ENCODE assay signal across 17 cellular contexts in the genomic region with DNA sequence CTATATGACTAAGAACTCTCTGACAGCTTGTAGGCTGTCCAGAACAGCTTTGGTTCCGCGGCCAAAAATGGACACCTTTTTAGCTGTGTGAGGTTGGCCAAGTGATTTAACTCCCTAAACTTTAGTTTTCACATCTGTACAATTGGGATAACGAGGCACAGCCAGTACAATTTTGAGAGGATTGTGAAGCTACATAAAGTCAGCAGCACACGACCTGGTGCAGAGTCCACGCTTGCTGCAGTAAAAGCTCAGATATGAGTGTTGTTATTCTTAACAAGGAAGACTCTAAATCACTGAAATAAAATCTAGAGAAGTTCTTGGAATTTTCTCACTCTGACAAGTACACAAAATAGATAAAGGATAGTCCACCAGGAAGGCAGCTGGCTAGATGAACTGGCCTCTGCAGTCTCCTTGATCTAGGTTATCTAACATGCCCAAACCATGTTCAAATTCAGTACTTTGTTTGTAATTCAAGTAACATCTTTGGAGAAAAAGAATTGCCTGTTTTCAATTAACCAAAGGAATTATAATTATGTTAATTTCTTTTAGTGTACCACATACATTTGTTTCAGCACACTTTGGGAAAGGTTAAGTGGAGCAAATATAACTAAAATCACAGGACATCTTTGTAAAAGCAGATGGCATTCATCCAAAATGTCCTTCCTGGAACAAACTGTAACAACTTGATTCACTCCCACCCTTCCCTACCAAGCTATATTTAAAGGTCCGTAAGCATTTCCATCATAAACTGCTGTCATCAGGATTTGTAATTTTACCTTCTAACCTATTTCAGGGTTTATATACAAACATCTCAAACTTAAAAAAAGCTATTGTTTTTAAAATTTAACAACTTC.
DNase-seq lines count a peak whose midpoint lies in the region; ATAC-seq, FAIRE-seq and TF ChIP-seq lines count a peak whose summit lies in the region.
"Had no signal": no experiment of that assay in that cellular context is flagged by ENCODE, and none has a peak within 500 bp of the region (broad histone marks: within the 10 kb centered on the region; RNA-seq: fewer than 3 reads in every experiment).

No MANE protein-coding gene starts in this region.

- TF ChIP-seq RAD21 in HepG2 (CRISPR knock-in tag; IDR thresholded peaks at IDR 0.05): no peak

- H3K27me3 ChIP-seq in right lobe of liver (no peaks in the 10 kb centered on the region), HepG2 (ENCODE audit: control insufficient read depth in 1 of 2, insufficient read depth in 2 of 2, low read length in 2 of 2) (no peaks in the 10 kb centered on the region), rectal smooth muscle tissue (ENCODE audit: control insufficient read depth, insufficient read depth, low read length) (no peaks in the 10 kb centered on the region), Peyer's patch (no peaks in the 10 kb centered on the region)
- H3K27me3 ChIP-seq: cardiac muscle cell had no signal

- TF ChIP-seq CTCF in right lobe of liver (IDR thresholded peaks at IDR 0.05): no peak
- TF ChIP-seq CTCF in HepG2 (CRISPR knock-in tag; IDR thresholded peaks at IDR 0.05): no peak
- no peak for TF ChIP-seq CTCF in progenitor cell of endocrine pancreas (IDR thresholded peaks at IDR 0.05; ENCODE audit: unreplicated experiment)
- no peak for TF ChIP-seq CTCF in Peyer's patch (IDR thresholded peaks at IDR 0.05)

- no TSS peak for BruUV-seq in HepG2 (replicated peaks; lab: Mats Ljungman, UMichigan)

- in situ Hi-C loops in HepG2 (cut with HindIII; ENCODE audit: extremely low pct_ligation_motif_present, low pct_unique_long_range_greater_than_20kb): no loop called here

- no peaks in the 10 kb centered on the region for H3K4me1 Mint-ChIP-seq in progenitor cell of endocrine pancreas (ENCODE audit: low read depth)
- H3K4me1 Mint-ChIP-seq: CD14-positive monocyte, naive B cell had no signal

- H3K4me1 ChIP-seq in right lobe of liver (no peaks in the 10 kb centered on the region), HepG2 (ENCODE audit: insufficient read depth, low read length) (no peaks in the 10 kb centered on the region), rectal smooth muscle tissue (ENCODE audit: control insufficient read depth, insufficient read depth, low read length) (peaks cover 6% of the 10 kb centered on the region), Peyer's patch (no peaks in the 10 kb centered on the region)

- H3K9me3 Mint-ChIP-seq in progenitor cell of endocrine pancreas (ENCODE audit: low read depth): peaks cover 7% of the 10 kb centered on the region

- no peak overlapping the region for H2AFZ ChIP-seq in HepG2 (ENCODE audit: low read length)

- no peak for FAIRE-seq in HepG2 (lab: Jason Lieb, UNC)
- FAIRE-seq: A204.1 had no signal

- no peak for DNase-seq in right lobe of liver
- no peak for DNase-seq in HepG2 (ENCODE audit: low spot score)
- peak; percentile 14 for DNase-seq in left cardiac atrium
- no peak for DNase-seq in activated CD4-positive, CD25-positive, alpha-beta regulatory T cell treated with anti-CD3 and anti-CD28 coated beads, Interleukin-2, amount 50 U/mL, for 72 hours
- no peak for DNase-seq in kidney glomerular epithelial cell (lab: John Stamatoyannopoulos, UW)
- DNase-seq in progenitor cell of endocrine pancreas (ENCODE audit: low spot score, unreplicated experiment): no peak
- DNase-seq in Peyer's patch: no peak
- DNase-seq: activated CD8-positive, alpha-beta memory T cell treated with anti-CD3 and anti-CD28 coated beads, Interleukin-2, amount 50 U/mL, for 48 hours; activated naive CD4-positive, alpha-beta T cell treated with Interleukin-2 at 50 U/mL for 16 hours; DND-41; naive B cell; NCI-H1092 treated with DMSO at 0.1 percent for 48 hours; NCI-H774 had no signal

- H3K27ac ChIP-seq in right lobe of liver: peak overlapping the region in 1 of 3 donors; percentile 32
- H3K27ac ChIP-seq in HepG2 (ENCODE audit: extremely low read length, insufficient read depth, low read length): no peak overlapping the region
- H3K27ac ChIP-seq in rectal smooth muscle tissue (ENCODE audit: low read depth, low read length): peak overlapping the region; percentile 3
- peak overlapping the region in 1 of 4 donors; percentile 16 for H3K27ac ChIP-seq in Peyer's patch
- H3K27ac ChIP-seq: cardiac muscle cell had no signal

- CTCF ChIA-PET in HepG2 (lab: Yijun Ruan, JAX; ENCODE audit: low intra/inter-chr PET ratio, low total read pairs): no interaction called here

- 61% methylated on average over 6 of the region's 6 CpGs for WGBS in right lobe of liver (ENCODE audit: insufficient coverage, low coverage, low lambda C conversion rate, missing lambda C conversion rate)
- 16% methylated on average over 6 of the region's 6 CpGs for WGBS in HepG2 (ENCODE audit: low lambda C conversion rate)

- no peaks in the 10 kb centered on the region for H3K27me3 Mint-ChIP-seq in progenitor cell of endocrine pancreas

- H3K27ac Mint-ChIP-seq in progenitor cell of endocrine pancreas: no peak overlapping the region
- H3K27ac Mint-ChIP-seq: CD14-positive monocyte, naive B cell had no signal

- no peaks in the 10 kb centered on the region for H4K20me1 ChIP-seq in HepG2 (ENCODE audit: insufficient read depth, low read length)

- no peaks in the 10 kb centered on the region for H3K36me3 ChIP-seq in right lobe of liver
- no peaks in the 10 kb centered on the region for H3K36me3 ChIP-seq in HepG2 (replicated peaks in 1 of 2; ENCODE audit: control insufficient read depth in 1 of 2, insufficient read depth in 2 of 2, low read length in 2 of 2)
- no peaks in the 10 kb centered on the region for H3K36me3 ChIP-seq in rectal smooth muscle tissue (ENCODE audit: control insufficient read depth, insufficient read depth, low read length)
- no peaks in the 10 kb centered on the region for H3K36me3 ChIP-seq in Peyer's patch
- H3K36me3 ChIP-seq: cardiac muscle cell had no signal

- TF ChIP-seq EP300 in HepG2 (IDR thresholded peaks at IDR 0.05; ENCODE audit: low read depth in 2 of 2, low read length in 2 of 2) (no peak), HepG2 (CRISPR knock-in tag; IDR thresholded peaks at IDR 0.05; ENCODE audit: borderline replicate concordance) (no peak)

- H3K4me2 ChIP-seq in HepG2 (ENCODE audit: low read depth, low read length): no peak overlapping the region

- ATAC-seq in right lobe of liver (peak; percentile 41 to 73 (median 62)), HepG2 (no peak), left cardiac atrium (peak; percentile 59 to 82)

- no peak overlapping the region for H3K4me3 Mint-ChIP-seq in progenitor cell of endocrine pancreas (ENCODE audit: low read depth)
- H3K4me3 Mint-ChIP-seq: CD14-positive monocyte, naive B cell had no signal

- H3K9ac ChIP-seq in HepG2 (ENCODE audit: insufficient read depth, low read depth, low read length) (no peak overlapping the region), rectal smooth muscle tissue (ENCODE audit: low read length) (no peak overlapping the region)

- POLR2A ChIA-PET in HepG2 (lab: Yijun Ruan, JAX): no interaction called here

- H3K4me3 ChIP-seq in right lobe of liver (no peak overlapping the region), HepG2 (replicated peaks in 1 of 3; ENCODE audit: insufficient read depth in 1 of 3, low read depth in 2 of 3, low read length in 3 of 3) (no peak overlapping the region), rectal smooth muscle tissue (ENCODE audit: low read length) (no peak overlapping the region), Peyer's patch (no peak overlapping the region)
- H3K4me3 ChIP-seq: cardiac muscle cell had no signal

- no peak for TF ChIP-seq POLR2A in right lobe of liver (IDR thresholded peaks at IDR 0.05)
- no peak for TF ChIP-seq POLR2A in HepG2 (IDR thresholded peaks at IDR 0.05; ENCODE audit: insufficient read depth in 1 of 2, low read depth in 2 of 2, low read length in 2 of 2)
- no peak for TF ChIP-seq POLR2A in Peyer's patch (IDR thresholded peaks at IDR 0.05)

- no peaks in the 10 kb centered on the region for H3K79me2 ChIP-seq in HepG2 (ENCODE audit: insufficient read depth, low read length)

- intact Hi-C loops in right lobe of liver (cut with DNase I) (no loop called here), HepG2 (cut with micrococcal nuclease; ENCODE audit: unreplicated experiment) (no loop called here), left cardiac atrium (cut with DNase I) (no loop called here)

- H3K36me3 Mint-ChIP-seq in progenitor cell of endocrine pancreas (ENCODE audit: insufficient read depth): peaks cover 3% of the 10 kb centered on the region
- H3K36me3 Mint-ChIP-seq: CD14-positive monocyte had no signal

- H3K9me3 ChIP-seq in right lobe of liver (no peaks in the 10 kb centered on the region), HepG2 (ENCODE audit: low read length) (no peaks in the 10 kb centered on the region), Peyer's patch (no peaks in the 10 kb centered on the region)

TF ChIP-seq in HepG2, 621 proteins besides CTCF, POLR2A, EP300 and RAD21:
- TF ChIP-seq RXRB (CRISPR knock-in tag; IDR thresholded peaks at IDR 0.05; ENCODE audit: borderline replicate concordance): no peak
- TF ChIP-seq KAT8 (CRISPR knock-in tag; IDR thresholded peaks at IDR 0.05): no peak
- TF ChIP-seq, protein P1, sequence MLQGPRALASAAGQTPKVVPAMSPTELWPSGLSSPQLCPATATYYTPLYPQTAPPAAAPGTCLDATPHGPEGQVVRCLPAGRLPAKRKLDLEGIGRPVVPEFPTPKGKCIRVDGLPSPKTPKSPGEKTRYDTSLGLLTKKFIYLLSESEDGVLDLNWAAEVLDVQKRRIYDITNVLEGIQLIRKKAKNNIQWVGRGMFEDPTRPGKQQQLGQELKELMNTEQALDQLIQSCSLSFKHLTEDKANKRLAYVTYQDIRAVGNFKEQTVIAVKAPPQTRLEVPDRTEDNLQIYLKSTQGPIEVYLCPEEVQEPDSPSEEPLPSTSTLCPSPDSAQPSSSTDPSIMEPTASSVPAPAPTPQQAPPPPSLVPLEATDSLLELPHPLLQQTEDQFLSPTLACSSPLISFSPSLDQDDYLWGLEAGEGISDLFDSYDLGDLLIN (CRISPR knock-in tag; IDR thresholded peaks at IDR 0.05; ENCODE audit: borderline replicate concordance): no peak
- TF ChIP-seq SYNCRIP (IDR thresholded peaks at IDR 0.05; ENCODE audit: insufficient read depth, low read depth, low read length): no peak
- TF ChIP-seq NFRKB (IDR thresholded peaks at IDR 0.05): no peak
- TF ChIP-seq ZNF530 (CRISPR knock-in tag; IDR thresholded peaks at IDR 0.05; ENCODE audit: low read depth): no peak
- no peak for TF ChIP-seq ZNF678 (CRISPR knock-in tag; IDR thresholded peaks at IDR 0.05)
